Comparison of ENCODE assay signal across 8 cellular contexts in the genomic region with DNA sequence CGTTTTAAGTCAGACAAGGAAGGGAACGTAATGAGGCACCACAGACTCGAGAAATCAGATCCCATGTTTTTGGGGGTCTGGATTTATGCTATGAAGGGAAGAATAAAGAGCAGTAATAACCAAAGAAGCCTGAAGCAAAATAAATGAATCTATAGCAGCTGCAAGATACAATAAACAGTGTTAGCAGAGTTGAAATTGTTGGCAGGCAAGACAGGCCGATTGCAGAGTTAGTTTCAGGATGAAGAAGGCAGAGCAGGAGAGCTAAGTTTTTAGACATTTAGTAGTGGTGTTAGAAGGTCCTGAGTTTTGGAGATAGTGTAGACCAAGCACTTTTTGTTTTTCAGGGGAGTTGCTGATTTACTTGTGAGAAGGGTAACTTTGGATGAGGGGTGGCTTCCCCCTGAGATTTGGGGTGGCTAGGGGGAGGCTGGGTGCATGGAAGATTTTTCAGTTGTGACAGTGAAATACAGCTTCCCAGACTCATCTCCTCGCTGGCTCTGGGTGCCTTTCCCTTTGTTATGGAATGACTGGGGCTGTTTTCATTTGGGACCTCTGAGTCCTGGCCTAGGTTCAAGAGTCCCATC. TPM values are rescaled to one million over a fixed set of nuclear protein-coding genes. Genes with fewer than 3 reads are reported as not detected.
A peak's percentile ranks its signal among the peaks of the same experiment; 100 is the strongest.
DNase-seq lines count a peak whose midpoint lies in the region; ATAC-seq, FAIRE-seq and TF ChIP-seq lines count a peak whose summit lies in the region.

No MANE protein-coding gene starts in this region.

- H3K4me3 ChIP-seq in GM23248 (peak overlapping the region; percentile 100), K562 (no peak overlapping the region), spleen (peak overlapping the region in 6 of 8 donors; percentile 11 to 53 (median 20))

- H3K9me3 ChIP-seq in GM23248 (ENCODE audit: low read depth) (no peaks in the 10 kb centered on the region), K562 (replicated peaks; ENCODE audit: control insufficient read depth, insufficient read depth, low read depth, low read length) (no peaks in the 10 kb centered on the region), spleen (no peaks in the 10 kb centered on the region)

- peak overlapping the region; percentile 99 for H3K9ac ChIP-seq in GM23248
- no peak overlapping the region for H3K9ac ChIP-seq in K562 (ENCODE audit: insufficient read depth in 1 of 2, low read depth in 2 of 2, low read length in 2 of 2)

- TF ChIP-seq CTCF in K562 (IDR thresholded peaks at IDR 0.05 in 2 of 3, conservative IDR thresholded peaks at IDR 0.05 in 1 of 3; ENCODE audit: insufficient read depth in 2 of 3, low read depth in 1 of 3, low read length in 3 of 3) (no peak), spleen (IDR thresholded peaks at IDR 0.05 in 8 of 11, conservative IDR thresholded peaks at IDR 0.05 in 3 of 11) (no peak)

- H3K9me1 ChIP-seq in K562 (ENCODE audit: control insufficient read depth, insufficient read depth, low read length): no peaks in the 10 kb centered on the region

- H4K20me1 ChIP-seq in GM23248 (ENCODE audit: insufficient read depth) (peaks cover 8% of the 10 kb centered on the region; the same call in 1 of the 2 replicates), K562 (replicated peaks; ENCODE audit: control insufficient read depth, insufficient read depth, low read length) (no peaks in the 10 kb centered on the region)

- ATAC-seq in K562 (peak; percentile 26; the same call in 2 of the 3 replicates), GM18519 (IDR thresholded peaks at IDR 0.05; ENCODE audit: low FRiP score, unreplicated experiment) (no peak), HG02981 (IDR thresholded peaks at IDR 0.05; ENCODE audit: unreplicated experiment) (no peak), GM21737 (IDR thresholded peaks at IDR 0.05; ENCODE audit: unreplicated experiment) (no peak)

- no peaks in the 10 kb centered on the region for H3K9me2 ChIP-seq in GM23248 (ENCODE audit: insufficient read depth)

- H3K36me3 ChIP-seq in GM23248 (ENCODE audit: low read depth) (no peaks in the 10 kb centered on the region), K562 (ENCODE audit: control insufficient read depth, insufficient read depth, low read length) (no peaks in the 10 kb centered on the region), spleen (no peaks in the 10 kb centered on the region)

- H3K27ac ChIP-seq in GM23248 (peak overlapping the region; percentile 99), K562 (ENCODE audit: extremely low read depth, low read depth, low read length) (no peak overlapping the region), spleen (peak overlapping the region in 7 of 8 donors; percentile 55 to 74 (median 62))

- peaks cover 64% of the 10 kb centered on the region for H3F3A ChIP-seq in GM23248 (ENCODE audit: insufficient read depth)

- POLR2A ChIA-PET in K562 (lab: Yijun Ruan, JAX): interaction anchor here (0.6 to 2.5 kb wide), 4 partner anchors 8 to 530 kb away, joined by 3 to 12 read pairs (median 4); no protein-coding TSS in a partner anchor

- no TSS peak for BruUV-seq in K562 (replicated peaks; lab: Mats Ljungman, UMichigan)

- 0 to 3% methylated on average over 5 of the region's 5 CpGs for WGBS in GM23248 (ENCODE audit: low coverage in 1 of 2, low lambda C conversion rate in 2 of 2, missing lambda C conversion rate in 2 of 2), 2 experiments
- 43% methylated on average over 5 of the region's 5 CpGs for WGBS in K562 (ENCODE audit: insufficient coverage, low coverage, missing lambda C conversion rate)
- 59 to 69% (median 63%) methylated on average over 5 of the region's 5 CpGs for WGBS in spleen, 5 donors

- TF ChIP-seq RAD21 in K562 (CRISPR knock-in tag; conservative IDR thresholded peaks at IDR 0.05 in 1 of 2, IDR thresholded peaks at IDR 0.05 in 1 of 2): no peak

- no peak for TF ChIP-seq EP300 in K562 (IDR thresholded peaks at IDR 0.05; ENCODE audit: low read length)

- H3K4me1 ChIP-seq in GM23248 (ENCODE audit: insufficient read depth) (peaks cover 55% of the 10 kb centered on the region), K562 (replicated peaks in 1 of 2; ENCODE audit: control insufficient read depth in 2 of 2, insufficient read depth in 2 of 2, low read length in 2 of 2) (peaks cover 7 to 27% of the 10 kb centered on the region in 2 experiments), spleen (no peaks in the 10 kb centered on the region)

- FAIRE-seq in K562 (lab: Jason Lieb, UNC): no peak

- peak overlapping the region; percentile 100 for H3K4me2 ChIP-seq in GM23248 (ENCODE audit: unreplicated experiment)
- no peak overlapping the region; the same call in 1 of the 2 replicates for H3K4me2 ChIP-seq in K562 (ENCODE audit: insufficient read depth, low read length)

- H2AFZ ChIP-seq in GM23248: peak overlapping the region; percentile 35
- peak overlapping the region; percentile 37 for H2AFZ ChIP-seq in K562 (ENCODE audit: low read depth, low read length)

- DNase-seq in GM23248 (peak; percentile 62), K562 (ENCODE audit: extremely low read depth in 1 of 4, low spot score in 3 of 4) (no peak), iris pigment epithelial cell (ENCODE audit: low read depth) (peak; percentile 66), spleen (no peak)
- DNase-seq in activated CD4-positive, CD25-positive, alpha-beta regulatory T cell treated with anti-CD3 and anti-CD28 coated beads, Interleukin-2, amount 50 U/mL, for 72 hours: no peak

- CTCF ChIA-PET in K562 (lab: Yijun Ruan, JAX; ENCODE audit: low intra/inter-chr PET ratio): no interaction called here

- in situ Hi-C loops in GM23248 (cut with MboI) (no loop called here), K562 (cut with MboI) (no loop called here)

- TF ChIP-seq POLR2A in K562 (conservative IDR thresholded peaks at IDR 0.05): no peak
- no peak for TF ChIP-seq POLR2A in spleen (IDR thresholded peaks at IDR 0.05)

- peaks cover 63% of the 10 kb centered on the region for H3K79me2 ChIP-seq in GM23248 (ENCODE audit: insufficient read depth)
- no peaks in the 10 kb centered on the region for H3K79me2 ChIP-seq in K562 (ENCODE audit: control insufficient read depth, insufficient read depth, low read length)

- H3K27me3 ChIP-seq in GM23248 (replicated peaks; ENCODE audit: insufficient read depth): no peaks in the 10 kb centered on the region
- no peaks in the 10 kb centered on the region for H3K27me3 ChIP-seq in K562 (ENCODE audit: control insufficient read depth in 2 of 2, insufficient read depth in 2 of 2, low read length in 2 of 2)
- H3K27me3 ChIP-seq in spleen (replicated peaks in 1 of 7): no peaks in the 10 kb centered on the region

- intact Hi-C loops in K562 (cut with micrococcal nuclease) (no loop called here), spleen (cut with DNase I; ENCODE audit: low total_unique reads) (no loop called here)

TF ChIP-seq in K562, 482 proteins besides CTCF, POLR2A, EP300 and RAD21 (continues in another document):
- TF ChIP-seq FIP1L1 (IDR thresholded peaks at IDR 0.05; ENCODE audit: low read depth, low read length, poor library complexity, severe bottlenecking) (no peak), GABPA (tag; conservative IDR thresholded peaks at IDR 0.05; ENCODE audit: low read depth) (no peak), NR2C2 (CRISPR knock-in tag; IDR thresholded peaks at IDR 0.05) (no peak), NR2C2 (tag; IDR thresholded peaks at IDR 0.05) (no peak), PYGO2 (tag; IDR thresholded peaks at IDR 0.05) (0 out of 2 replicates have a peak, but pooled peaks have one; percentile 42), ZNF766 (CRISPR knock-in tag; conservative IDR thresholded peaks at IDR 0.05) (no peak)

RNA-seq across cellular contexts. Expression of a gene that starts 0.6 kb away (rescaled TPM):
- 194 and 196 TPM in 2 replicates for total RNA-seq in GM23248 (2014; rRNA removed; shearing (Covaris generic))
- polyA plus RNA-seq in GM23248 (2016; fragmentation: Nextera tagmentation; extraction: Ambion mirVana) (94.7 and 96.1 TPM in 2 replicates), K562 (2011; rRNA removed) (0.75 and 1.4 TPM in 2 replicates), K562 (2014; fragmentation: Illumina TruSeq; extraction: Trizol) (1.1 and 1.5 TPM in 2 replicates), K562 (2014; fragmentation: Nextera tagmentation; extraction: Ambion mirVana) (under 1 TPM; 0.36 to 0.51 TPM), K562 (2014; rRNA removed) (0.57 and 0.89 TPM in 2 replicates), spleen (1 to 10 TPM; 1.1 to 1.7 (median 1.3) TPM)
- 5.5 and 7.1 TPM in 2 replicates for total RNA-seq in K562 (2011; cell fraction: chromatin; rRNA removed; ENCODE audit: low replicate concordance)
- total RNA-seq in K562 (2011; cell fraction: nucleolus; rRNA removed): 1.5 and 3.0 TPM in 2 replicates
- 1.4 and 3.7 TPM in 2 replicates for total RNA-seq in K562 (2011; cell fraction: nucleoplasm; rRNA removed)
- total RNA-seq in K562 (2014; rRNA removed) (0.69 and 2.0 TPM in 2 replicates), K562 (2014; rRNA removed; fragmentation: Illumina TruSeq; extraction: Trizol) (1.3 and 2.2 TPM in 2 replicates), K562 (2015; rRNA removed; fragmentation: Illumina TruSeq; extraction: Trizol) (1.2 and 1.3 TPM in 2 replicates), K562 (2021) (1.6 and 1.7 TPM in 2 replicates), spleen (10 to 100 TPM in 6 of 7 donors, 1 to 10 TPM in 1; 8.2 to 20.8 (median 13.9) TPM)
- 0.39 and 1.5 TPM in 2 replicates for polyA plus RNA-seq in K562 (2011; cell fraction: cytosol; rRNA removed)
- polyA plus RNA-seq in K562 (2011; cell fraction: nucleus; rRNA removed): 6.2 and 7.1 TPM in 2 replicates
- 1.0 and 2.3 TPM in 2 replicates for polyA plus RNA-seq in K562 (2012)
- 3.4 and 3.5 TPM in 2 replicates for polyA minus RNA-seq in K562 (2011; rRNA and poly(A)+ RNA removed)
- polyA minus RNA-seq in K562 (2011; cell fraction: cytosol; rRNA and poly(A)+ RNA removed): 0.57 and 1.3 TPM in 2 replicates
- 3.8 and 6.6 TPM in 2 replicates for polyA minus RNA-seq in K562 (2011; cell fraction: nucleus; rRNA and poly(A)+ RNA removed)

Comparison
In these comparisons a context has a peak if more than half of its experiments do, and no peak if none do; other contexts are left out.
1. DNase-seq: peak in GM23248 (single experiment) and iris pigment epithelial cell (single experiment); none in K562 (0 of 4), spleen (single experiment) and activated CD4-positive, CD25-positive, alpha-beta regulatory T cell treated with anti-CD3 and anti-CD28 coated beads, Interleukin-2, amount 50 U/mL, for 72 hours (single experiment).